Comparison of ENCODE assay signal across 36 cellular contexts in genomic region chr12:66182956-66183355, GRCh38. TPM values are rescaled to one million over a fixed set of nuclear protein-coding genes. Genes with fewer than 3 reads are reported as not detected.
"Had no signal": no experiment of that assay in that cellular context is flagged by ENCODE, and none has a peak within 500 bp of the region (broad histone marks: within the 10 kb centered on the region; RNA-seq: fewer than 3 reads in every experiment).

No MANE protein-coding gene starts in this region.

- H3K4me3 ChIP-seq: MG63 had no signal

- H3K36me3 ChIP-seq: MG63 had no signal

- H3K27ac ChIP-seq: KMS-11 had no signal

- DNase-seq: Karpas-422, Kasumi-1, KG1, MG63, MM.1S, MV-4-11, NCI-H1048, NCI-H1092, NCI-H1092 treated with DMSO at 0.1 percent for 48 hours, NCI-H1105, NCI-H1105 treated with DMSO at 0.1 percent for 48 hours, NCI-H1417, NCI-H1417 treated with DMSO at 0.1 percent for 48 hours, NCI-H1436, NCI-H1436 treated with DMSO at 0.1 percent for 48 hours, NCI-H146, NCI-H1694, NCI-H1694 treated with DMSO at 0.1 percent for 48 hours, NCI-H187, NCI-H187 treated with DMSO at 0.1 percent for 48 hours, NCI-H1930, NCI-H2029, NCI-H2029 treated with DMSO at 0.1 percent for 48 hours, NCI-H2081, NCI-H2081 treated with DMSO at 0.1 percent for 48 hours, NCI-H2107, NCI-H2171, NCI-H2171 treated with DMSO at 0.1 percent for 48 hours, NCI-H2227 treated with DMSO at 0.1 percent for 48 hours, NCI-H226, NCI-H345, NCI-H446, NCI-H446 treated with DMSO at 0.1 percent for 48 hours, NCI-H510A had no signal

- H3K9me3 ChIP-seq: MG63 had no signal

RNA-seq across cellular contexts. Expression of gene IRAK3, which starts 6.1 kb away (rescaled TPM):
- total RNA-seq: MCF 10A had no signal
